ENCODE assay signal across 1 cellular context in the genomic region with DNA sequence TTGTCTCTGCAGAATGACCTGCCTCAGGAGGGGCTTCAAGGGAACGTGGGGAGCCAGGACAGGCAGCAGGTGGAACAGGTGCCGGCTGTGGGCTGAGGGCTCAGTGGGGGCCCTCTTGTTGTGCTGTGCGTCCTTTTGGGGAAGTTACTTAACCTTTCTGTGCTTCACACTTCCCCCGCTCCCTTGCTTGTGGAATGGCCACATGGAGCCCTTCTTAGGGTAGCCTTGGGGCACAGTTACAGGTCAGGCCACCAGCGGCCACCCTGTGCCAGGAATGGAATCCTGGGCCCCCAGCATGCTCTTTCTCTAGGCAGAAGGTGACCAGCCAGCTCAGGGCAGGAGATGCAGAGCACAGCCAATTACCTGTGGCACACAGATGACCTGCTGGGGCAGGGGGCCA.
TF ChIP-seq lines count a peak whose summit lies in the region.

No MANE protein-coding gene starts in this region.

TF ChIP-seq in IMR-90, 13 proteins besides CTCF, POLR2A, EP300 and RAD21:
- TF ChIP-seq CEBPB (IDR thresholded peaks at IDR 0.05; ENCODE audit: low read depth, low read length) (no peak), CHD1 (IDR thresholded peaks at IDR 0.05; ENCODE audit: low read depth, low read length) (no peak), MAFK (IDR thresholded peaks at IDR 0.05; ENCODE audit: low read depth, low read length) (no peak), MXI1 (IDR thresholded peaks at IDR 0.05; ENCODE audit: borderline replicate concordance, low read depth, low read length) (no peak), ELK1 (IDR thresholded peaks at IDR 0.05; ENCODE audit: borderline replicate concordance, low read depth, low read length) (no peak), RFX5 (IDR thresholded peaks at IDR 0.05; ENCODE audit: low read depth, low read length) (no peak), MAZ (IDR thresholded peaks at IDR 0.05; ENCODE audit: borderline replicate concordance, low read depth, low read length) (no peak), NFE2L2 (IDR thresholded peaks at IDR 0.05; ENCODE audit: low read depth, low read length) (no peak), SMC3 (IDR thresholded peaks at IDR 0.05; ENCODE audit: low read depth, low read length) (no peak), RCOR1 (IDR thresholded peaks at IDR 0.05; ENCODE audit: insufficient replicate concordance, low read length) (no peak), BHLHE40 (IDR thresholded peaks at IDR 0.05; ENCODE audit: low read depth, low read length) (no peak), FOS (IDR thresholded peaks at IDR 0.05; ENCODE audit: low read depth, low read length) (no peak)
- TF ChIP-seq, protein P1, sequence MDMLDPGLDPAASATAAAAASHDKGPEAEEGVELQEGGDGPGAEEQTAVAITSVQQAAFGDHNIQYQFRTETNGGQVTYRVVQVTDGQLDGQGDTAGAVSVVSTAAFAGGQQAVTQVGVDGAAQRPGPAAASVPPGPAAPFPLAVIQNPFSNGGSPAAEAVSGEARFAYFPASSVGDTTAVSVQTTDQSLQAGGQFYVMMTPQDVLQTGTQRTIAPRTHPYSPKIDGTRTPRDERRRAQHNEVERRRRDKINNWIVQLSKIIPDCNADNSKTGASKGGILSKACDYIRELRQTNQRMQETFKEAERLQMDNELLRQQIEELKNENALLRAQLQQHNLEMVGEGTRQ (IDR thresholded peaks at IDR 0.05; ENCODE audit: low read depth, low read length), result no peak
